ENCODE assay signal across 1 cellular context in the genomic region with DNA sequence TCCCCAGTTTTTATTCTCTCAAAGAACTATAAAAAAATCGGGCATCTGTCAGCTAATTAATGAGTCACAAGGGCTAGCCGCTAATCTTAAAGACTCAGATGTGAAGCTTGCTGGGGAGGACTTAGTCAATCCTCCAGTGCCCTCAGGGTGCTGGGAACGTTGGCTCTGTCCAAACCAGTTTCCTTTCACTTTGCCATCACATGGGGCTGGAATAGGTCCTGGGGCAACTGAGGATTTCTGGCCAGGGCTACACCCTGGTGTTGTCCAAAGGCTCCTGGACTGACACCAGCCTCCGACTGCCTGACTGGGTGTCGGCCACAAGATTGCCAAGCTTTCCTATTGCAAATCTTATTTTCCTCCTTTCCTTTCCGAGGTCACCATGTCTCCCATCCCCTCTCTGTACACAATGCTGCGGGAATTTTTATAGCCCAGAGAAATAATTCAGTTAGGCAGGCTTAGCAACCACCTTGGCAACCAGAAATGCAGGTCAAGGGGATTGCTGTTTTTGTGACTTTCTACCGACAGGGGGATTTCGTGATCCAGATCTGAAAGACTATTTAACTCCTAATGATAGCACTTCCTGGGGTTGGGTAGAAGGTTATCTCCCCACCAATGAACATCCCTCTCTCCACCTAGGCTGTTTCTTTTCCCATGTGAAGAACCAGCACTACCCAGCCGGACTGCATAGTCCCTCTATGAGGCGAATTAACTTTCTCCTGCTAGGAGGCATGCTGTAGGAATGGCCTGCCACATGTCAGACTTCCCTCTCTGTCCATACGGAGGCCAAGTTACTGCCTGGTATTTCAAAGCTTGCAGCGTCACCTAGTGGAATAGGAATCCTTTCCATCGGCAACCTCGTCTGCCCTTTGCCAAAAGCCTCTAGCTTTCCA.
TF ChIP-seq lines count a peak whose summit lies in the region.

No MANE protein-coding gene starts in this region.

TF ChIP-seq in SK-N-SH treated with all-trans-retinoic acid at 6 μM for 48 hours, 23 proteins besides CTCF, POLR2A, EP300 and RAD21 (continued from another document):
- TF ChIP-seq PATZ1 (CRISPR knock-in tag; IDR thresholded peaks at IDR 0.05; ENCODE audit: borderline replicate concordance) = no peak
- TF ChIP-seq OSR1 (CRISPR knock-in tag; IDR thresholded peaks at IDR 0.05) = no peak
- TF ChIP-seq ZNF565 (CRISPR knock-in tag; conservative IDR thresholded peaks at IDR 0.05; ENCODE audit: low read depth) = no peak
